In the genomic region with DNA sequence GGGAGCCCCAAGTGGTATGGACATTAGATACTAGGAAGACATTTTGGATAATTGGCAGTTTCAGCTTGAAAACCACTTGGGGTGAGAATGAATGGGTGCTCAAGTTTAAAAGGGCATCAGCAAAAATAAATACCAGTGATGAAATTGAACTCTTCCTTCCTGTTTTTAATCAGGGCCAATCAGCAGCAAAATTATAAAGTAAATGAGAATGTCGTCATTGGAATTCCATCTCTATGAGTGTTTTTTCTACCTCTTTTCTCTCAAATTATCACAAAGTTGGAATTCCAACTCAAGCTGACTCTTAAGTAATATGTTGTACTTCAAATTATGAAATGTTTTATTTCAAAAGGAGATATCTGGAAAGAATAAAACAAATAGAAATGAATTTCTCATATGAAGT, we compare ENCODE assay signal across 23 cellular contexts.
DNase-seq lines count a peak whose midpoint lies in the region; ATAC-seq and TF ChIP-seq lines count a peak whose summit lies in the region.
"Had no signal": no experiment of that assay in that cellular context is flagged by ENCODE, and none has a peak within 500 bp of the region (broad histone marks: within the 10 kb centered on the region; RNA-seq: fewer than 3 reads in every experiment).

No MANE protein-coding gene starts in this region.

- H3K9me3 ChIP-seq in SJCRH30 (replicated peaks), result no peaks in the 10 kb centered on the region
- H3K9me3 ChIP-seq: suprapubic skin had no signal

- H3K27me3 ChIP-seq in SJCRH30, result no peaks in the 10 kb centered on the region
- H3K27me3 ChIP-seq: suprapubic skin had no signal

- H3K27me3 Mint-ChIP-seq in HFFc6 (ENCODE audit: insufficient read depth) (no peaks in the 10 kb centered on the region), endothelial cell (ENCODE audit: unreplicated experiment) (no peaks in the 10 kb centered on the region)
- H3K27me3 Mint-ChIP-seq: activated naive CD4-positive, alpha-beta T cell treated with anti-CD3 and anti-CD28 coated beads, Interleukin-2, amount 50 U/mL, for 24 hours; B cell; naive thymus-derived CD8-positive, alpha-beta T cell; progenitor cell of endocrine pancreas had no signal

- H3K36me3 Mint-ChIP-seq in HFFc6 (ENCODE audit: low read depth) (peaks cover 4% of the 10 kb centered on the region; the same call in 1 of the 2 replicates), endothelial cell (ENCODE audit: low read depth, unreplicated experiment) (no peaks in the 10 kb centered on the region)
- H3K36me3 Mint-ChIP-seq: activated naive CD4-positive, alpha-beta T cell treated with anti-CD3 and anti-CD28 coated beads, Interleukin-2, amount 50 U/mL, for 24 hours; naive thymus-derived CD8-positive, alpha-beta T cell had no signal

- peaks cover 50% of the 10 kb centered on the region for H3K4me1 ChIP-seq in SJCRH30
- H3K4me1 ChIP-seq: suprapubic skin had no signal

- no peak for TF ChIP-seq CTCF in AG10803 (conservative IDR thresholded peaks at IDR 0.05; ENCODE audit: low read length)
- no peak for TF ChIP-seq CTCF in HFFc6 (IDR thresholded peaks at IDR 0.05)
- no peak for TF ChIP-seq CTCF in fibroblast of pulmonary artery (IDR thresholded peaks at IDR 0.05; ENCODE audit: low read length, missing control alignments)
- no peak for TF ChIP-seq CTCF in endothelial cell (IDR thresholded peaks at IDR 0.05; ENCODE audit: unreplicated experiment)

- H3K4me1 Mint-ChIP-seq in HFFc6 (ENCODE audit: low read depth), result peaks cover 40% of the 10 kb centered on the region
- H3K4me1 Mint-ChIP-seq in endothelial cell (ENCODE audit: unreplicated experiment), result peaks cover 14% of the 10 kb centered on the region
- H3K4me1 Mint-ChIP-seq: activated naive CD4-positive, alpha-beta T cell treated with anti-CD3 and anti-CD28 coated beads, Interleukin-2, amount 50 U/mL, for 24 hours; B cell; naive thymus-derived CD8-positive, alpha-beta T cell had no signal

- peak overlapping the region; percentile 54 for H3K27ac ChIP-seq in SJCRH30
- H3K27ac ChIP-seq: dorsolateral prefrontal cortex, suprapubic skin had no signal

- H3K9me3 Mint-ChIP-seq in HFFc6 (no peaks in the 10 kb centered on the region), endothelial cell (ENCODE audit: unreplicated experiment) (no peaks in the 10 kb centered on the region)
- H3K9me3 Mint-ChIP-seq: activated naive CD4-positive, alpha-beta T cell treated with anti-CD3 and anti-CD28 coated beads, Interleukin-2, amount 50 U/mL, for 24 hours had no signal

- ATAC-seq in HG03159 (IDR thresholded peaks at IDR 0.05; ENCODE audit: unreplicated experiment), result no peak
- ATAC-seq: activated T-cell treated with anti-CD3 and anti-CD28 coated beads, Interleukin-2, amount 50 U/mL, for 72 hours; naive thymus-derived CD8-positive, alpha-beta T cell had no signal

- DNase-seq in AG10803 (ENCODE audit: low read depth) (peak; percentile 65), HFFc6 (peak; percentile 28), SJCRH30 (no peak), fibroblast of pulmonary artery (ENCODE audit: low read depth) (peak; percentile 59), endothelial cell (ENCODE audit: low spot score) (no peak)
- no peak for DNase-seq in stimulated activated CD4-positive, alpha-beta T cell treated with anti-CD3 and anti-CD28 coated beads, Interleukin-12 subunit alpha, Interleukin-12 subunit beta, amount 100 ng/mL, for 4 hours
- no peak for DNase-seq in NK-92 treated with Interleukin-12 subunit alpha and Interleukin-12 subunit beta, amount 100 ng/mL, for 24 hours (lab: John Stamatoyannopoulos, UW)
- DNase-seq: activated CD4-positive, CD25-positive, alpha-beta regulatory T cell; activated CD8-positive, alpha-beta memory T cell treated with anti-CD3 and anti-CD28 coated beads for 24 hours; activated T-cell treated with anti-CD3 and anti-CD28 coated beads, Interleukin-2, amount 50 U/mL, for 72 hours; dorsolateral prefrontal cortex; GF-D8; naive thymus-derived CD8-positive, alpha-beta T cell; NCI-H1694; NCI-H345; SIG-M5 had no signal

- H3K36me3 ChIP-seq in SJCRH30, result no peaks in the 10 kb centered on the region
- H3K36me3 ChIP-seq: suprapubic skin had no signal

- H3K4me3 Mint-ChIP-seq in HFFc6 (no peak overlapping the region), endothelial cell (ENCODE audit: unreplicated experiment) (no peak overlapping the region)
- H3K4me3 Mint-ChIP-seq: activated naive CD4-positive, alpha-beta T cell treated with anti-CD3 and anti-CD28 coated beads, Interleukin-2, amount 50 U/mL, for 24 hours; activated T-cell treated with anti-CD3 and anti-CD28 coated beads, Interleukin-2, amount 50 U/mL, for 72 hours; B cell; naive thymus-derived CD8-positive, alpha-beta T cell had no signal

- H3K4me3 ChIP-seq in AG10803 (ENCODE audit: low read length) (no peak overlapping the region), SJCRH30 (no peak overlapping the region), fibroblast of pulmonary artery (replicated peaks; ENCODE audit: low read depth, low read length) (no peak overlapping the region)
- H3K4me3 ChIP-seq: dorsolateral prefrontal cortex, lung, smooth muscle cell, suprapubic skin had no signal

- H3K27ac Mint-ChIP-seq in HFFc6, result peak overlapping the region; percentile 75
- H3K27ac Mint-ChIP-seq in endothelial cell (ENCODE audit: unreplicated experiment), result no peak overlapping the region
- H3K27ac Mint-ChIP-seq: activated naive CD4-positive, alpha-beta T cell treated with anti-CD3 and anti-CD28 coated beads, Interleukin-2, amount 50 U/mL, for 24 hours; activated T-cell treated with anti-CD3 and anti-CD28 coated beads, Interleukin-2, amount 50 U/mL, for 72 hours; B cell; progenitor cell of endocrine pancreas had no signal

Comparison
In these comparisons a context has a peak if more than half of its experiments do, and no peak if none do; other contexts are left out.
1. DNase-seq: peak in AG10803 (single experiment), HFFc6 (single experiment) and fibroblast of pulmonary artery (single experiment); none in SJCRH30 (0 of 2), endothelial cell (single experiment), stimulated activated CD4-positive, alpha-beta T cell treated with anti-CD3 and anti-CD28 coated beads, Interleukin-12 subunit alpha, Interleukin-12 subunit beta, amount 100 ng/mL, for 4 hours (single experiment) and NK-92 treated with Interleukin-12 subunit alpha and Interleukin-12 subunit beta, amount 100 ng/mL, for 24 hours (single experiment).